Comparison of ENCODE assay signal across 1 cellular context in the genomic region with DNA sequence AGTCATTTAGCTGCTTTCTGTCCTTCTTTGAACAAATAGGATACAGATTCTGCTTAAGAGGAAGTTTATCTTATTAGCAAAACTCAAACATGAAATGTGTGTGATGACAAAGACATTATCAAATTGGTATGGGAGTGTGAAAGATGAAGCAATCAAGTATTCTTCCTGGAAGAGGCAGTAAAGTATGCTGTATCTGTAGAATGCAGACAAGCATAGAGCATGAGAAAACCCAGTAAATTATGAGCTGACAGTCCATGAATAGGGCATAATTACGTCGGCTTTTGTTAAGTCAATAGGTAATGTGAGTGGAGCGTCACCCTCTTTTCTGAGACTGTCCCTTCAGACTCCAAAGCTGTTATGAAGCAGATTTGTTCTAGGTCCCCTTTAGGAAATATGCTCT.
TF ChIP-seq lines count a peak whose summit lies in the region.

No MANE protein-coding gene starts in this region.

TF ChIP-seq in K562, 482 proteins besides CTCF, POLR2A, EP300 and RAD21 (continued from another document and continues in another):
- TF ChIP-seq TEAD4 (IDR thresholded peaks at IDR 0.05; ENCODE audit: low read length) (peak; percentile 69; the same call in 1 of the 2 replicates), TEAD4 (CRISPR knock-in tag; IDR thresholded peaks at IDR 0.05; ENCODE audit: borderline replicate concordance) (no peak), ZNF280B (CRISPR knock-in tag; IDR thresholded peaks at IDR 0.05) (no peak), SUPT5H (IDR thresholded peaks at IDR 0.05) (no peak), ZSCAN29 (IDR thresholded peaks at IDR 0.05) (no peak), CBFA2T2 (conservative IDR thresholded peaks at IDR 0.05) (peak; percentile 48), KLF6 (CRISPR knock-in tag; IDR thresholded peaks at IDR 0.05; ENCODE audit: borderline replicate concordance) (no peak), ZFP30 (CRISPR knock-in tag; IDR thresholded peaks at IDR 0.05; ENCODE audit: borderline replicate concordance) (no peak), ZSCAN32 (CRISPR knock-in tag; IDR thresholded peaks at IDR 0.05) (no peak), STAT5A (IDR thresholded peaks at IDR 0.05; ENCODE audit: borderline replicate concordance, low read length) (peak; percentile 69), NELFE (IDR thresholded peaks at IDR 0.05; ENCODE audit: insufficient read depth, insufficient read length) (no peak), DEAF1 (CRISPR knock-in tag; IDR thresholded peaks at IDR 0.05) (no peak), ELF1 (tag; IDR thresholded peaks at IDR 0.05) (no peak), SAFB (IDR thresholded peaks at IDR 0.05; ENCODE audit: borderline replicate concordance, low read depth, low read length) (no peak), SMARCA4 (IDR thresholded peaks at IDR 0.05) (peak; percentile 35; the same call in 1 of the 2 replicates), CCAR2 (IDR thresholded peaks at IDR 0.05; ENCODE audit: low read depth, low read length) (no peak), PML (IDR thresholded peaks at IDR 0.05; ENCODE audit: low read length) (0 out of 2 replicates have a peak, but pooled peaks have one; percentile 24), CHD4 (IDR thresholded peaks at IDR 0.05; ENCODE audit: insufficient read depth, insufficient replicate concordance, low read depth, low read length, poor library complexity, severe bottlenecking) (no peak), MEIS2 (IDR thresholded peaks at IDR 0.05; ENCODE audit: partially characterized antibody) (peak; percentile 89), EZH2 (IDR thresholded peaks at IDR 0.05; ENCODE audit: borderline replicate concordance, low read depth, low read length) (no peak), ATF3 (IDR thresholded peaks at IDR 0.05) (no peak), ATF3 (CRISPR knock-in tag; conservative IDR thresholded peaks at IDR 0.05) (no peak), ZC3H11A (IDR thresholded peaks at IDR 0.05; ENCODE audit: low read depth, low read length) (no peak)
- TF ChIP-seq, protein P1, sequence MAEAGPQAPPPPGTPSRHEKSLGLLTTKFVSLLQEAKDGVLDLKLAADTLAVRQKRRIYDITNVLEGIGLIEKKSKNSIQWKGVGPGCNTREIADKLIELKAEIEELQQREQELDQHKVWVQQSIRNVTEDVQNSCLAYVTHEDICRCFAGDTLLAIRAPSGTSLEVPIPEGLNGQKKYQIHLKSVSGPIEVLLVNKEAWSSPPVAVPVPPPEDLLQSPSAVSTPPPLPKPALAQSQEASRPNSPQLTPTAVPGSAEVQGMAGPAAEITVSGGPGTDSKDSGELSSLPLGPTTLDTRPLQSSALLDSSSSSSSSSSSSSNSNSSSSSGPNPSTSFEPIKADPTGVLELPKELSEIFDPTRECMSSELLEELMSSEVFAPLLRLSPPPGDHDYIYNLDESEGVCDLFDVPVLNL (CRISPR knock-in tag; IDR thresholded peaks at IDR 0.05; ENCODE audit: low read depth), result no peak
- TF ChIP-seq, protein P2, sequence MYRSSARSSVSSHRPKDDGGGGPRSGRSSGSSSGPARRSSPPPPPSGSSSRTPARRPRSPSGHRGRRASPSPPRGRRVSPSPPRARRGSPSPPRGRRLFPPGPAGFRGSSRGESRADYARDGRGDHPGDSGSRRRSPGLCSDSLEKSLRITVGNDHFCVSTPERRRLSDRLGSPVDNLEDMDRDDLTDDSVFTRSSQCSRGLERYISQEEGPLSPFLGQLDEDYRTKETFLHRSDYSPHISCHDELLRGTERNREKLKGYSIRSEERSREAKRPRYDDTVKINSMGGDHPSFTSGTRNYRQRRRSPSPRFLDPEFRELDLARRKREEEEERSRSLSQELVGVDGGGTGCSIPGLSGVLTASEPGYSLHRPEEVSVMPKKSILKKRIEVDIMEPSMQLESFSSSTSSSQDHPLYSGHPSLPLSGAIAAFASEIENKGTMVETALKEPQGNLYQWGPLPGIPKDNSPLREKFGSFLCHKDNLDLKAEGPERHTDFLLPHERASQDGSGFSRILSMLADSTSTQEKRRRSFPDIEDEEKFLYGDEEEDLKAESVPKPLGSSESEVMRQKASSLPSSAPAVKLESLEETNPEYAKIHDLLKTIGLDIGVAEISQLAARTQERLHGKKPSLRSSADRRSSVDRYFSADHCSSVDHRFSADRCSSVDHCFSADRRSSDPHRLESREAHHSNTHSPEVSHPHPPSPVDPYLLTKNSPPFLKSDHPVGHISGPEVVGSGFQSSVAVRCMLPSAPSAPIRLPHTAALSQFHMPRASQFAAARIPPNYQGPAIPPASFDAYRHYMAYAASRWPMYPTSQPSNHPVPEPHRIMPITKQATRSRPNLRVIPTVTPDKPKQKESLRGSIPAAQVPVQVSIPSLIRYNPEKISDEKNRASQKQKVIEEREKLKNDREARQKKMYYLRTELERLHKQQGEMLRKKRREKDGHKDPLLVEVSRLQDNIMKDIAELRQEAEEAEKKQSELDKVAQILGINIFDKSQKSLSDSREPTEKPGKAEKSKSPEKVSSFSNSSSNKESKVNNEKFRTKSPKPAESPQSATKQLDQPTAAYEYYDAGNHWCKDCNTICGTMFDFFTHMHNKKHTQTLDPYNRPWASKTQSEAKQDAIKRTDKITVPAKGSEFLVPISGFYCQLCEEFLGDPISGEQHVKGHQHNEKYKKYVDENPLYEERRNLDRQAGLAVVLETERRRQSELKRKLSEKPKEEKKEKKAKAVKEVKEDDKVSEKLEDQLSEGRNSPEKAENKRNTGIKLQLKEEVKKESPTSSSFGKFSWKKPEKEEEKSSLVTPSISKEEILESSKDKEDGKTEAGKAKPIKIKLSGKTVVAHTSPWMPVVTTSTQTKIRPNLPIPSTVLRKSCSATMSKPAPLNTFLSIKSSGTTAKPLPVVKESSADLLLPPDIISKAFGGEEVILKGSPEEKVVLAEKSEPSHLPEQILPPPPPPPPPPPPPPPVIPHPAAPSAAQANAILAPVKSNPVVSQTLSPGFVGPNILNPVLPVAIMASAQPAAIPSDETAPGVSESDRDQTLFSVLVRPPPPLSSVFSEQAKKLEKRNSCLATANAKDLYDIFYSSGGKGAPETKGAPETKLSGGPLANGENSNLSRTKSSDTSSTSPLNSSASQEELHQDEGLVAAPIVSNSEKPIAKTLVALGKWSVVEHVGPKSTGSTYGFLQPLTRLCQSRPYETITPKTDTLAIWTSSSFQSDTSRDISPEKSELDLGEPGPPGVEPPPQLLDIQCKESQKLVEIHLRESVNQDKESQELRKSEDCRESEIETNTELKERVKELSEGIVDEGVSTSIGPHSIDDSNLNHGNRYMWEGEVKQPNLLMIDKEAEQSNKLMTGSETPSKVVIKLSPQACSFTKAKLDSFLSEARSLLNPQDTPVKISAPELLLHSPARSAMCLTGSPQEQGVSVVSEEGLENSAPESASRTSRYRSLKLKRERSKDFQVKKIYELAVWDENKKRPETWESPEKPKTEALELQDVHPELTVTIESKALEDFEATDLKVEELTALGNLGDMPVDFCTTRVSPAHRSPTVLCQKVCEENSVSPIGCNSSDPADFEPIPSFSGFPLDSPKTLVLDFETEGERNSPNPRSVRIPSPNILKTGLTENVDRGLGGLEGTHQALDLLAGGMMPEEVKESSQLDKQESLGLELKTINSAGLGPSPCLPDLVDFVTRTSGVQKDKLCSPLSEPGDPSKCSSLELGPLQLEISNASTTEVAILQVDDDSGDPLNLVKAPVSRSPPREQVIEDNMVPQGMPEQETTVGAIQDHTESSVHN (IDR thresholded peaks at IDR 0.05; ENCODE audit: borderline replicate concordance in 1 of 2, low read depth in 1 of 2), result no peak
- TF ChIP-seq, protein P3, sequence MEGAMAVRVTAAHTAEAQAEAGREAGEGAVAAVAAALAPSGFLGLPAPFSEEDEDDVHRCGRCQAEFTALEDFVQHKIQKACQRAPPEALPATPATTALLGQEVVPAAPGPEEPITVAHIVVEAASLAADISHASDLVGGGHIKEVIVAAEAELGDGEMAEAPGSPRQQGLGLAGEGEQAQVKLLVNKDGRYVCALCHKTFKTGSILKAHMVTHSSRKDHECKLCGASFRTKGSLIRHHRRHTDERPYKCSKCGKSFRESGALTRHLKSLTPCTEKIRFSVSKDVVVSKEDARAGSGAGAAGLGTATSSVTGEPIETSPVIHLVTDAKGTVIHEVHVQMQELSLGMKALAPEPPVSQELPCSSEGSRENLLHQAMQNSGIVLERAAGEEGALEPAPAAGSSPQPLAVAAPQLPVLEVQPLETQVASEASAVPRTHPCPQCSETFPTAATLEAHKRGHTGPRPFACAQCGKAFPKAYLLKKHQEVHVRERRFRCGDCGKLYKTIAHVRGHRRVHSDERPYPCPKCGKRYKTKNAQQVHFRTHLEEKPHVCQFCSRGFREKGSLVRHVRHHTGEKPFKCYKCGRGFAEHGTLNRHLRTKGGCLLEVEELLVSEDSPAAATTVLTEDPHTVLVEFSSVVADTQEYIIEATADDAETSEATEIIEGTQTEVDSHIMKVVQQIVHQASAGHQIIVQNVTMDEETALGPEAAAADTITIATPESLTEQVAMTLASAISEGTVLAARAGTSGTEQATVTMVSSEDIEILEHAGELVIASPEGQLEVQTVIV (CRISPR knock-in tag; IDR thresholded peaks at IDR 0.05; ENCODE audit: borderline replicate concordance), result no peak
- TF ChIP-seq, protein P4, sequence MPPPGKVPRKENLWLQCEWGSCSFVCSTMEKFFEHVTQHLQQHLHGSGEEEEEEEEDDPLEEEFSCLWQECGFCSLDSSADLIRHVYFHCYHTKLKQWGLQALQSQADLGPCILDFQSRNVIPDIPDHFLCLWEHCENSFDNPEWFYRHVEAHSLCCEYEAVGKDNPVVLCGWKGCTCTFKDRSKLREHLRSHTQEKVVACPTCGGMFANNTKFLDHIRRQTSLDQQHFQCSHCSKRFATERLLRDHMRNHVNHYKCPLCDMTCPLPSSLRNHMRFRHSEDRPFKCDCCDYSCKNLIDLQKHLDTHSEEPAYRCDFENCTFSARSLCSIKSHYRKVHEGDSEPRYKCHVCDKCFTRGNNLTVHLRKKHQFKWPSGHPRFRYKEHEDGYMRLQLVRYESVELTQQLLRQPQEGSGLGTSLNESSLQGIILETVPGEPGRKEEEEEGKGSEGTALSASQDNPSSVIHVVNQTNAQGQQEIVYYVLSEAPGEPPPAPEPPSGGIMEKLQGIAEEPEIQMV (tag; conservative IDR thresholded peaks at IDR 0.05; ENCODE audit: low read depth), result no peak
- TF ChIP-seq, protein P5, sequence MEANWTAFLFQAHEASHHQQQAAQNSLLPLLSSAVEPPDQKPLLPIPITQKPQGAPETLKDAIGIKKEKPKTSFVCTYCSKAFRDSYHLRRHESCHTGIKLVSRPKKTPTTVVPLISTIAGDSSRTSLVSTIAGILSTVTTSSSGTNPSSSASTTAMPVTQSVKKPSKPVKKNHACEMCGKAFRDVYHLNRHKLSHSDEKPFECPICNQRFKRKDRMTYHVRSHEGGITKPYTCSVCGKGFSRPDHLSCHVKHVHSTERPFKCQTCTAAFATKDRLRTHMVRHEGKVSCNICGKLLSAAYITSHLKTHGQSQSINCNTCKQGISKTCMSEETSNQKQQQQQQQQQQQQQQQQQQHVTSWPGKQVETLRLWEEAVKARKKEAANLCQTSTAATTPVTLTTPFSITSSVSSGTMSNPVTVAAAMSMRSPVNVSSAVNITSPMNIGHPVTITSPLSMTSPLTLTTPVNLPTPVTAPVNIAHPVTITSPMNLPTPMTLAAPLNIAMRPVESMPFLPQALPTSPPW (CRISPR knock-in tag; IDR thresholded peaks at IDR 0.05), result no peak
